8 cellular contexts compared by ENCODE assay signal in genomic region chr1:119948342-119949214, GRCh38. TPM values are rescaled to one million over a fixed set of nuclear protein-coding genes. Genes with fewer than 3 reads are reported as not detected.
DNase-seq lines count a peak whose midpoint lies in the region; ATAC-seq, FAIRE-seq and TF ChIP-seq lines count a peak whose summit lies in the region.

No MANE protein-coding gene starts in this region.

- FAIRE-seq in GM12891 (lab: Jason Lieb, UNC), result peak; percentile 70

- DNase-seq in GM12891 (ENCODE audit: insufficient read length, low spot score), result peak; percentile 10
- peak; percentile 69 for DNase-seq in NCI-H526 treated with DMSO at 0.1 percent for 48 hours (lab: John Stamatoyannopoulos, UW)
- peak; percentile 68 for DNase-seq in activated CD4-positive, alpha-beta T cell treated with anti-CD3 and anti-CD28 coated beads, Interleukin-2, amount 50 U/mL, for 1 hour
- peak; percentile 6 to 64 for DNase-seq in dermis microvascular lymphatic vessel endothelial cell (ENCODE audit: low read depth in 2 of 2)
- DNase-seq in lung microvascular endothelial cell (ENCODE audit: low read depth in 2 of 2), result peak; percentile 64 to 82
- DNase-seq in stimulated activated CD8-positive, alpha-beta memory T cell treated with anti-CD3 and anti-CD28 coated beads, Interleukin-12 subunit alpha, Interleukin-12 subunit beta, amount 100 ng/mL, for 4 hours (ENCODE audit: low read depth), result peak; percentile 35

- no peak for TF ChIP-seq POLR2A in GM12891 (IDR thresholded peaks at IDR 0.05; ENCODE audit: low read depth, low read length)

- ATAC-seq in HG03432 (IDR thresholded peaks at IDR 0.05; ENCODE audit: unreplicated experiment), result peak; percentile 79
- no peak for ATAC-seq in HG03025 (IDR thresholded peaks at IDR 0.05; ENCODE audit: low FRiP score, unreplicated experiment)

TF ChIP-seq in GM12891, 5 proteins besides CTCF, POLR2A, EP300 and RAD21:
- TF ChIP-seq POU2F2 (IDR thresholded peaks at IDR 0.05; ENCODE audit: low read depth, low read length), result no peak
- TF ChIP-seq PAX5 (IDR thresholded peaks at IDR 0.05; ENCODE audit: insufficient read depth, low read length, severe bottlenecking), result no peak
- no peak for TF ChIP-seq SPI1 (IDR thresholded peaks at IDR 0.05; ENCODE audit: low read depth, low read length)

RNA-seq across cellular contexts. Expression of gene ADAM30, which starts 52.3 kb away (rescaled TPM):
- polyA plus RNA-seq in GM12891 (2012; ENCODE audit: low read depth, missing spikeins), result not detected
- total RNA-seq in dermis microvascular lymphatic vessel endothelial cell (not detected in 2 replicates), lung microvascular endothelial cell (not detected in 2 replicates)

Comparison
In these comparisons a context has a peak if more than half of its experiments do, and no peak if none do; other contexts are left out.
1. DNase-seq: peak in every context shown above with its lines; median percentile 73 in lung microvascular endothelial cell; 69 in NCI-H526 treated with DMSO at 0.1 percent for 48 hours; 68 in activated CD4-positive, alpha-beta T cell treated with anti-CD3 and anti-CD28 coated beads, Interleukin-2, amount 50 U/mL, for 1 hour; 35 in dermis microvascular lymphatic vessel endothelial cell; 35 in stimulated activated CD8-positive, alpha-beta memory T cell treated with anti-CD3 and anti-CD28 coated beads, Interleukin-12 subunit alpha, Interleukin-12 subunit beta, amount 100 ng/mL, for 4 hours; 10 in GM12891.